Comparison of ENCODE assay signal across 20 cellular contexts in the genomic region with DNA sequence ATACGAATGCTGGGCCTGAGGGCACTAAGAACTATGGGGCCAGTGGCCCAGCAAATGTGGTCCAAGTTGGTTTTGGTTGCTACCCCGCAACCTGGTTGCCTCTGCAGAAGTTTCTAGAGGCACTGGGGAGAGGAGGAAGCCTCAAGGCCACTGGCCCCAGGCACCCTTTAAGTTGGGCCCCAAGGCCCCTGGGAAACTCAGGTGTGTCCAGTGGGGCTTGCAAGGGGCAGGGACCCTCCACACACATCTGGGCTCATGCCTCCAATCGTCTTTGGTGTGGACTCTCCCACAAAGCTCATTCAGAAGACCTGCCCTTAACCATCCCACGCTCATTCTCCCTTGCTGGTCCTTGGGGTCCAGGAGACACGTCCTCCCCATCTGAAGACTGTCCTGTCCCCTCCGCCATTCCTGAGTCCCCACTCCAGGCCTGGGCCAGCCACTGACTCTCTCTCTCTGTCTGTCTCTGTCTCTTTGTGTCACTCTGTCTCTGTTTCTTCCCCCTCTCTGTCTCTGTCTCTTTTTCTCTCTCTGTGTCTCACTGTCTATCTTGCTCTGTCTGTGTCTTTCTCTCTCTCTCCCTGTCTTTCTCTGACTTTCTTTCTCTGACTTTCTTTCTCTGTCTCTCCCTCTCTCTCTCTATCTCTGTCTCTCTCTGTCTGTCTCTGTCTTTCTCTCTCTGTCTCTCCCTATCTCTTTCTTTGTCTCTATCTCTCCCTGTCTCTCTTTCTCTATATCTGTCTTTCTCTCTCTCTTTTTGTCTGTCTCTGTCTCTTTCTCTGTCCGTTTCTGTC. TPM values are rescaled to one million over a fixed set of nuclear protein-coding genes. Genes with fewer than 3 reads are reported as not detected.
DNase-seq lines count a peak whose midpoint lies in the region; ATAC-seq, FAIRE-seq and TF ChIP-seq lines count a peak whose summit lies in the region.
"Had no signal": no experiment of that assay in that cellular context is flagged by ENCODE, and none has a peak within 500 bp of the region (broad histone marks: within the 10 kb centered on the region; RNA-seq: fewer than 3 reads in every experiment).

No MANE protein-coding gene starts in this region.

- no peak overlapping the region for H3K4me3 Mint-ChIP-seq in activated CD4-positive, alpha-beta T cell treated with anti-CD3 and anti-CD28 coated beads, Interleukin-2, amount 10 ng/mL, durations not matched to agents 7 days and 5 days
- H3K4me3 Mint-ChIP-seq: CD4-positive, alpha-beta memory T cell had no signal

- CTCF ChIA-PET in HepG2 (lab: Yijun Ruan, JAX; ENCODE audit: low intra/inter-chr PET ratio, low total read pairs) = no interaction called here
- CTCF ChIA-PET in K562 (lab: Yijun Ruan, JAX; ENCODE audit: low intra/inter-chr PET ratio) = no interaction called here
- CTCF ChIA-PET in activated CD4-positive, alpha-beta T cell treated with anti-CD3 and anti-CD28 coated beads, Interleukin-2, amount 10 ng/mL, durations not matched to agents 7 days and 5 days (lab: Charles Lee) = no interaction called here

- H3K4me2 ChIP-seq in HepG2 (ENCODE audit: low read depth, low read length) (no peak overlapping the region), K562 (ENCODE audit: insufficient read depth, low read length) (no peak overlapping the region), MM.1S (ENCODE audit: low read depth, low read length) (no peak overlapping the region)
- H3K4me2 ChIP-seq: A549 had no signal

- H3K27ac Mint-ChIP-seq in activated CD4-positive, alpha-beta T cell treated with anti-CD3 and anti-CD28 coated beads, Interleukin-2, amount 10 ng/mL, durations not matched to agents 7 days and 5 days = no peak overlapping the region
- H3K27ac Mint-ChIP-seq: CD4-positive, alpha-beta memory T cell had no signal

- H2AFZ ChIP-seq in HepG2 (ENCODE audit: low read length) (no peak overlapping the region), K562 (ENCODE audit: low read depth, low read length) (no peak overlapping the region), MM.1S (ENCODE audit: low read length) (no peak overlapping the region)
- H2AFZ ChIP-seq: GM23248 had no signal

- no peaks in the 10 kb centered on the region for H3F3A ChIP-seq in MM.1S (ENCODE audit: insufficient read depth, low read length)

- WGBS in HepG2 (ENCODE audit: low lambda C conversion rate) = 65% methylated on average over 5 of the region's 7 CpGs
- WGBS in right lobe of liver (ENCODE audit: insufficient coverage, low coverage, low lambda C conversion rate, missing lambda C conversion rate) = 76% methylated on average over 6 of the region's 7 CpGs
- 79% methylated on average over 7 of the region's 7 CpGs for WGBS in K562 (ENCODE audit: insufficient coverage, low coverage, missing lambda C conversion rate)

- in situ Hi-C loops in HepG2 (cut with HindIII; ENCODE audit: extremely low pct_ligation_motif_present, low pct_unique_long_range_greater_than_20kb) (no loop called here), K562 (cut with MboI) (no loop called here)

- no peak for DNase-seq in HepG2 (ENCODE audit: low spot score)
- no peak for DNase-seq in right lobe of liver
- DNase-seq in K562 (ENCODE audit: extremely low read depth in 1 of 4, low spot score in 3 of 4) = no peak
- DNase-seq in left lung = peak; percentile 11 to 41
- DNase-seq in activated CD4-positive, alpha-beta T cell treated with anti-CD3 and anti-CD28 coated beads, Interleukin-2, amount 10 ng/mL, durations not matched to agents 7 days and 5 days = no peak
- no peak for DNase-seq in DMS53 treated with DMSO at 0.1 percent for 48 hours (lab: John Stamatoyannopoulos, UW; ENCODE audit: unreplicated experiment)
- no peak for DNase-seq in MM.1S
- DNase-seq: BE2C, DMS79 treated with DMSO at 0.1 percent for 48 hours, EL, GM23248 had no signal

- POLR2A ChIA-PET in HepG2 (lab: Yijun Ruan, JAX) = no interaction called here
- POLR2A ChIA-PET in K562 (lab: Yijun Ruan, JAX) = no interaction called here
- POLR2A ChIA-PET in activated CD4-positive, alpha-beta T cell treated with anti-CD3 and anti-CD28 coated beads, Interleukin-2, amount 10 ng/mL, durations not matched to agents 7 days and 5 days (lab: Charles Lee) = no interaction called here

- peaks cover 4% of the 10 kb centered on the region for H3K27me3 Mint-ChIP-seq in activated CD4-positive, alpha-beta T cell treated with anti-CD3 and anti-CD28 coated beads, Interleukin-2, amount 10 ng/mL, durations not matched to agents 7 days and 5 days

- H3K36me3 ChIP-seq in HepG2 (replicated peaks in 1 of 2; ENCODE audit: control insufficient read depth in 1 of 2, insufficient read depth in 2 of 2, low read length in 2 of 2) (no peaks in the 10 kb centered on the region), right lobe of liver (no peaks in the 10 kb centered on the region), K562 (ENCODE audit: control insufficient read depth, insufficient read depth, low read length) (no peaks in the 10 kb centered on the region), left lung (no peaks in the 10 kb centered on the region), MM.1S (replicated peaks; ENCODE audit: insufficient read depth, low read length) (no peaks in the 10 kb centered on the region)
- H3K36me3 ChIP-seq: BE2C had no signal

- H3K9me3 ChIP-seq in HepG2 (ENCODE audit: low read length) (no peaks in the 10 kb centered on the region), right lobe of liver (no peaks in the 10 kb centered on the region), K562 (replicated peaks; ENCODE audit: control insufficient read depth, insufficient read depth, low read depth, low read length) (no peaks in the 10 kb centered on the region; the same call in 1 of the 2 replicates), left lung (no peaks in the 10 kb centered on the region), MM.1S (replicated peaks; ENCODE audit: insufficient read depth, low read length) (no peaks in the 10 kb centered on the region)
- H3K9me3 ChIP-seq: A549, BE2C had no signal

- H3K4me1 ChIP-seq in HepG2 (ENCODE audit: insufficient read depth, low read length) (peaks cover 28% of the 10 kb centered on the region), right lobe of liver (no peaks in the 10 kb centered on the region), K562 (replicated peaks in 1 of 2; ENCODE audit: control insufficient read depth in 2 of 2, insufficient read depth in 2 of 2, low read length in 2 of 2) (peaks cover 40 to 74% of the 10 kb centered on the region in 2 experiments), left lung (no peaks in the 10 kb centered on the region), MM.1S (ENCODE audit: low read length) (no peaks in the 10 kb centered on the region)
- H3K4me1 ChIP-seq: A549 had no signal

- ATAC-seq in HepG2 (no peak), right lobe of liver (no peak), K562 (no peak), left lung (no peak)
- ATAC-seq: A549, HCT116 had no signal

- intact Hi-C loops in HepG2 (cut with micrococcal nuclease; ENCODE audit: unreplicated experiment) (no loop called here), right lobe of liver (cut with DNase I) (no loop called here), K562 (cut with micrococcal nuclease) (no loop called here), left lung (cut with DNase I) (no loop called here)

- TF ChIP-seq POLR2A in HepG2 (IDR thresholded peaks at IDR 0.05; ENCODE audit: insufficient read depth in 1 of 2, low read depth in 2 of 2, low read length in 2 of 2) (no peak), right lobe of liver (IDR thresholded peaks at IDR 0.05) (no peak), K562 (conservative IDR thresholded peaks at IDR 0.05) (no peak)

- FAIRE-seq in HepG2 (lab: Jason Lieb, UNC) = no peak
- peak; percentile 72 for FAIRE-seq in K562 (lab: Jason Lieb, UNC)
- FAIRE-seq: A549, G401.6, GM12892, H54 had no signal

- H4K20me1 ChIP-seq in HepG2 (ENCODE audit: insufficient read depth, low read length) (no peaks in the 10 kb centered on the region), K562 (replicated peaks; ENCODE audit: control insufficient read depth, insufficient read depth, low read length) (no peaks in the 10 kb centered on the region), MM.1S (ENCODE audit: insufficient read depth, low read length) (no peaks in the 10 kb centered on the region)

- no TSS peak for BruUV-seq in HepG2 (replicated peaks; lab: Mats Ljungman, UMichigan)
- BruUV-seq in K562 (replicated peaks; lab: Mats Ljungman, UMichigan) = no TSS peak

- H3K9me3 Mint-ChIP-seq in activated CD4-positive, alpha-beta T cell treated with anti-CD3 and anti-CD28 coated beads, Interleukin-2, amount 10 ng/mL, durations not matched to agents 7 days and 5 days = no peaks in the 10 kb centered on the region
- H3K9me3 Mint-ChIP-seq: CD4-positive, alpha-beta memory T cell had no signal

- no peak for TF ChIP-seq EP300 in HepG2 (IDR thresholded peaks at IDR 0.05; ENCODE audit: low read depth in 2 of 2, low read length in 2 of 2)
- no peak for TF ChIP-seq EP300 in HepG2 (CRISPR knock-in tag; IDR thresholded peaks at IDR 0.05; ENCODE audit: borderline replicate concordance)
- no peak for TF ChIP-seq EP300 in K562 (IDR thresholded peaks at IDR 0.05; ENCODE audit: low read length)

- TF ChIP-seq RAD21 in HepG2 (CRISPR knock-in tag; IDR thresholded peaks at IDR 0.05) (no peak), K562 (CRISPR knock-in tag; conservative IDR thresholded peaks at IDR 0.05 in 1 of 2, IDR thresholded peaks at IDR 0.05 in 1 of 2) (no peak)

- no peaks in the 10 kb centered on the region for H3K9me2 ChIP-seq in MM.1S (replicated peaks; ENCODE audit: insufficient read depth, low read length)

- no peaks in the 10 kb centered on the region for H3K36me3 Mint-ChIP-seq in activated CD4-positive, alpha-beta T cell treated with anti-CD3 and anti-CD28 coated beads, Interleukin-2, amount 10 ng/mL, durations not matched to agents 7 days and 5 days (ENCODE audit: low read depth)
- H3K36me3 Mint-ChIP-seq: CD4-positive, alpha-beta memory T cell had no signal

- H3K27ac ChIP-seq in HepG2 (ENCODE audit: extremely low read length, insufficient read depth, low read length) = no peak overlapping the region
- no peak overlapping the region for H3K27ac ChIP-seq in right lobe of liver
- H3K27ac ChIP-seq in K562 (ENCODE audit: extremely low read depth, low read depth, low read length) = no peak overlapping the region
- no peak overlapping the region for H3K27ac ChIP-seq in left lung
- no peak overlapping the region for H3K27ac ChIP-seq in MM.1S (ENCODE audit: low read length)
- H3K27ac ChIP-seq: A549, C4-2B, GM23248, HL-60 had no signal

- H3K9ac ChIP-seq in HepG2 (ENCODE audit: insufficient read depth, low read depth, low read length) (no peak overlapping the region), K562 (ENCODE audit: insufficient read depth in 1 of 2, low read depth in 2 of 2, low read length in 2 of 2) (peak overlapping the region in 1 of 2 experiments; percentile 6; a peak in 1 of 4 replicates), MM.1S (ENCODE audit: low read length) (no peak overlapping the region)
- H3K9ac ChIP-seq: GM23248 had no signal

- H3K27me3 ChIP-seq in HepG2 (ENCODE audit: control insufficient read depth in 1 of 2, insufficient read depth in 2 of 2, low read length in 2 of 2) = peaks cover 3 to 54% of the 10 kb centered on the region in 2 experiments; a peak in 4 of 5 replicates
- H3K27me3 ChIP-seq in right lobe of liver = no peaks in the 10 kb centered on the region
- H3K27me3 ChIP-seq in K562 (ENCODE audit: control insufficient read depth in 2 of 2, insufficient read depth in 2 of 2, low read length in 2 of 2) = no peaks in the 10 kb centered on the region
- peaks cover 0 to 53% of the 10 kb centered on the region in 2 donors for H3K27me3 ChIP-seq in left lung
- peaks cover 46% of the 10 kb centered on the region for H3K27me3 ChIP-seq in MM.1S (replicated peaks; ENCODE audit: insufficient read depth, low read length)
- H3K27me3 ChIP-seq: BE2C had no signal

- H3K79me2 ChIP-seq in HepG2 (ENCODE audit: insufficient read depth, low read length) (no peaks in the 10 kb centered on the region), K562 (ENCODE audit: control insufficient read depth, insufficient read depth, low read length) (no peaks in the 10 kb centered on the region; the same call in 2 of the 3 replicates), MM.1S (ENCODE audit: low read length) (no peaks in the 10 kb centered on the region)

- H3K9me1 ChIP-seq in K562 (ENCODE audit: control insufficient read depth, insufficient read depth, low read length) = no peaks in the 10 kb centered on the region

- H3K4me1 Mint-ChIP-seq in activated CD4-positive, alpha-beta T cell treated with anti-CD3 and anti-CD28 coated beads, Interleukin-2, amount 10 ng/mL, durations not matched to agents 7 days and 5 days = no peaks in the 10 kb centered on the region
- H3K4me1 Mint-ChIP-seq: CD4-positive, alpha-beta memory T cell had no signal

- TF ChIP-seq CTCF in HepG2 (CRISPR knock-in tag; IDR thresholded peaks at IDR 0.05) = no peak
- no peak for TF ChIP-seq CTCF in right lobe of liver (IDR thresholded peaks at IDR 0.05)
- TF ChIP-seq CTCF in K562 (IDR thresholded peaks at IDR 0.05 in 2 of 3, conservative IDR thresholded peaks at IDR 0.05 in 1 of 3; ENCODE audit: insufficient read depth in 2 of 3, low read depth in 1 of 3, low read length in 3 of 3) = no peak
- TF ChIP-seq CTCF in left lung (IDR thresholded peaks at IDR 0.05) = no peak
- no peak for TF ChIP-seq CTCF in MM.1S (IDR thresholded peaks at IDR 0.05; ENCODE audit: low read length)

- H3K4me3 ChIP-seq in HepG2 (replicated peaks in 1 of 3; ENCODE audit: insufficient read depth in 1 of 3, low read depth in 2 of 3, low read length in 3 of 3) = no peak overlapping the region
- no peak overlapping the region for H3K4me3 ChIP-seq in right lobe of liver
- H3K4me3 ChIP-seq in K562 = no peak overlapping the region
- H3K4me3 ChIP-seq in left lung = no peak overlapping the region
- no peak overlapping the region for H3K4me3 ChIP-seq in MM.1S (ENCODE audit: low read length)
- H3K4me3 ChIP-seq: A549, GM23248 had no signal

RNA-seq across cellular contexts. Expression of gene SLC6A19, which starts 3.3 kb away (rescaled TPM):
- 0.02 TPM in 1 of 2 replicates, not detected in the other for total RNA-seq in HepG2 (2016; rRNA removed; fragmentation: Illumina TruSeq; extraction: Trizol)
- total RNA-seq in HepG2 (2016; cell fraction: cytosol; rRNA removed; fragmentation: Illumina TruSeq; extraction: Trizol; ENCODE audit: low read depth) = not detected in 2 replicates
- total RNA-seq in HepG2 (2016; cell fraction: insoluble cytoplasmic fraction; rRNA removed; fragmentation: Illumina TruSeq; extraction: Trizol) = 0.06 TPM in 1 of 2 replicates, not detected in the other
- total RNA-seq in HepG2 (2016; cell fraction: membrane; rRNA removed; fragmentation: Illumina TruSeq; extraction: Trizol) = not detected in 2 replicates
- total RNA-seq in HepG2 (2016; cell fraction: nucleus; rRNA removed; fragmentation: Illumina TruSeq; extraction: Trizol) = not detected in 2 replicates
- polyA plus RNA-seq in HepG2 (2011; rRNA removed) = 0.01 TPM in 1 of 2 replicates, not detected in the other
- polyA plus RNA-seq in HepG2 (2011; cell fraction: cytosol; rRNA removed) = 0.01 TPM in 1 of 2 replicates, not detected in the other
- polyA plus RNA-seq in HepG2 (2011; cell fraction: nucleus; rRNA removed) = 0.06 and 0.07 TPM in 2 replicates
- polyA plus RNA-seq in HepG2 (2012) = not detected in 2 replicates
- not detected in 2 replicates for polyA plus RNA-seq in HepG2 (2016; cell fraction: cytosol; fragmentation: Illumina TruSeq; extraction: Trizol; ENCODE audit: low read depth)
- polyA plus RNA-seq in HepG2 (2016; cell fraction: insoluble cytoplasmic fraction; fragmentation: Illumina TruSeq; extraction: Trizol; ENCODE audit: low read depth) = not detected in 2 replicates
- polyA plus RNA-seq in HepG2 (2016; cell fraction: membrane; fragmentation: Illumina TruSeq; extraction: Trizol; ENCODE audit: low read depth) = not detected in 2 replicates
- 0.08 TPM in 1 of 2 replicates, not detected in the other for polyA plus RNA-seq in HepG2 (2016; cell fraction: nucleus; fragmentation: Illumina TruSeq; extraction: Trizol; ENCODE audit: insufficient read depth, low read depth)
- polyA minus RNA-seq in HepG2 (2011; rRNA and poly(A)+ RNA removed; ENCODE audit: low replicate concordance) = 0.02 and 0.12 TPM in 2 replicates
- 0.09 TPM in 1 of 2 replicates, not detected in the other for polyA minus RNA-seq in HepG2 (2011; cell fraction: cytosol; rRNA and poly(A)+ RNA removed)
- not detected in 2 replicates for polyA minus RNA-seq in HepG2 (2011; cell fraction: nucleus; rRNA and poly(A)+ RNA removed)
- under 1 TPM; 0.12 to 0.93 (median 0.41) TPM for total RNA-seq in right lobe of liver
- total RNA-seq in K562 (2011; cell fraction: chromatin; rRNA removed; ENCODE audit: low replicate concordance) = 1.7 and 3.2 TPM in 2 replicates
- 2.1 and 2.2 TPM in 2 replicates for total RNA-seq in K562 (2011; cell fraction: nucleolus; rRNA removed)
- 1.5 and 1.6 TPM in 2 replicates for total RNA-seq in K562 (2011; cell fraction: nucleoplasm; rRNA removed)
- total RNA-seq in K562 (2014; rRNA removed) = 0.59 and 1.3 TPM in 2 replicates
- 0.26 and 0.47 TPM in 2 replicates for total RNA-seq in K562 (2014; rRNA removed; fragmentation: Illumina TruSeq; extraction: Trizol)
- total RNA-seq in K562 (2015; rRNA removed; fragmentation: Illumina TruSeq; extraction: Trizol) = 0.43 and 0.49 TPM in 2 replicates
- 1.3 and 1.6 TPM in 2 replicates for total RNA-seq in K562 (2021)
- polyA plus RNA-seq in K562 (2011; rRNA removed) = 0.26 and 0.65 TPM in 2 replicates
- polyA plus RNA-seq in K562 (2011; cell fraction: cytosol; rRNA removed) = 0.27 and 1.1 TPM in 2 replicates
- 1.4 and 5.0 TPM in 2 replicates for polyA plus RNA-seq in K562 (2011; cell fraction: nucleus; rRNA removed)
- polyA plus RNA-seq in K562 (2012) = 4.1 and 5.2 TPM in 2 replicates
- 0.74 and 1.1 TPM in 2 replicates for polyA plus RNA-seq in K562 (2014; fragmentation: Illumina TruSeq; extraction: Trizol)
- under 1 TPM; 0.03 to 0.04 TPM for polyA plus RNA-seq in K562 (2014; fragmentation: Nextera tagmentation; extraction: Ambion mirVana)
- 1.0 and 1.1 TPM in 2 replicates for polyA plus RNA-seq in K562 (2014; rRNA removed)
- 0.21 and 1.3 TPM in 2 replicates for polyA minus RNA-seq in K562 (2011; rRNA and poly(A)+ RNA removed)
- 0.27 and 0.95 TPM in 2 replicates for polyA minus RNA-seq in K562 (2011; cell fraction: cytosol; rRNA and poly(A)+ RNA removed)
- polyA minus RNA-seq in K562 (2011; cell fraction: nucleus; rRNA and poly(A)+ RNA removed) = 0.22 and 0.67 TPM in 2 replicates
- total RNA-seq in left lung = not detected
- total RNA-seq in activated CD4-positive, alpha-beta T cell treated with anti-CD3 and anti-CD28 coated beads, Interleukin-2, amount 10 ng/mL, durations not matched to agents 7 days and 5 days = not detected
- total RNA-seq: CD4-positive, alpha-beta memory T cell; GM23248 had no signal
- polyA plus RNA-seq: AG04450; CD4-positive, alpha-beta memory T cell; GM23248 had no signal

RNA-seq across cellular contexts. Expression of gene SLC6A18, which starts 27.1 kb away (rescaled TPM):
- not detected in 2 replicates for total RNA-seq in HepG2 (2016; rRNA removed; fragmentation: Illumina TruSeq; extraction: Trizol)
- total RNA-seq in HepG2 (2016; cell fraction: cytosol; rRNA removed; fragmentation: Illumina TruSeq; extraction: Trizol; ENCODE audit: low read depth) = not detected in 2 replicates
- total RNA-seq in HepG2 (2016; cell fraction: insoluble cytoplasmic fraction; rRNA removed; fragmentation: Illumina TruSeq; extraction: Trizol) = not detected in 2 replicates
- not detected in 2 replicates for total RNA-seq in HepG2 (2016; cell fraction: membrane; rRNA removed; fragmentation: Illumina TruSeq; extraction: Trizol)
- not detected in 2 replicates for total RNA-seq in HepG2 (2016; cell fraction: nucleus; rRNA removed; fragmentation: Illumina TruSeq; extraction: Trizol)
- not detected in 2 replicates for polyA plus RNA-seq in HepG2 (2011; rRNA removed)
- polyA plus RNA-seq in HepG2 (2011; cell fraction: cytosol; rRNA removed) = not detected in 2 replicates
- polyA plus RNA-seq in HepG2 (2011; cell fraction: nucleus; rRNA removed) = not detected in 2 replicates
- not detected in 2 replicates for polyA plus RNA-seq in HepG2 (2012)
- polyA plus RNA-seq in HepG2 (2016; cell fraction: cytosol; fragmentation: Illumina TruSeq; extraction: Trizol; ENCODE audit: low read depth) = not detected in 2 replicates
- polyA plus RNA-seq in HepG2 (2016; cell fraction: insoluble cytoplasmic fraction; fragmentation: Illumina TruSeq; extraction: Trizol; ENCODE audit: low read depth) = not detected in 2 replicates
- not detected in 2 replicates for polyA plus RNA-seq in HepG2 (2016; cell fraction: membrane; fragmentation: Illumina TruSeq; extraction: Trizol; ENCODE audit: low read depth)
- polyA plus RNA-seq in HepG2 (2016; cell fraction: nucleus; fragmentation: Illumina TruSeq; extraction: Trizol; ENCODE audit: insufficient read depth, low read depth) = not detected in 2 replicates
- polyA minus RNA-seq in HepG2 (2011; rRNA and poly(A)+ RNA removed; ENCODE audit: low replicate concordance) = not detected in 2 replicates
- polyA minus RNA-seq in HepG2 (2011; cell fraction: cytosol; rRNA and poly(A)+ RNA removed) = not detected in 2 replicates
- not detected in 2 replicates for polyA minus RNA-seq in HepG2 (2011; cell fraction: nucleus; rRNA and poly(A)+ RNA removed)
- total RNA-seq in right lobe of liver = not detected
- total RNA-seq in K562 (2011; cell fraction: chromatin; rRNA removed; ENCODE audit: low replicate concordance) = not detected in 2 replicates
- not detected in 2 replicates for total RNA-seq in K562 (2011; cell fraction: nucleolus; rRNA removed)
- total RNA-seq in K562 (2011; cell fraction: nucleoplasm; rRNA removed) = not detected in 2 replicates
- total RNA-seq in K562 (2014; rRNA removed) = not detected in 2 replicates
- not detected in 2 replicates for total RNA-seq in K562 (2014; rRNA removed; fragmentation: Illumina TruSeq; extraction: Trizol)
- total RNA-seq in K562 (2015; rRNA removed; fragmentation: Illumina TruSeq; extraction: Trizol) = not detected in 2 replicates
- total RNA-seq in K562 (2021) = not detected in 2 replicates
- not detected in 2 replicates for polyA plus RNA-seq in K562 (2011; rRNA removed)
- polyA plus RNA-seq in K562 (2011; cell fraction: cytosol; rRNA removed) = not detected in 2 replicates
- polyA plus RNA-seq in K562 (2011; cell fraction: nucleus; rRNA removed) = not detected in 2 replicates
- polyA plus RNA-seq in K562 (2012) = not detected in 2 replicates
- not detected in 2 replicates for polyA plus RNA-seq in K562 (2014; fragmentation: Illumina TruSeq; extraction: Trizol)
- polyA plus RNA-seq in K562 (2014; fragmentation: Nextera tagmentation; extraction: Ambion mirVana) = not detected
- not detected in 2 replicates for polyA plus RNA-seq in K562 (2014; rRNA removed)
- not detected in 2 replicates for polyA minus RNA-seq in K562 (2011; rRNA and poly(A)+ RNA removed)
- not detected in 2 replicates for polyA minus RNA-seq in K562 (2011; cell fraction: cytosol; rRNA and poly(A)+ RNA removed)
- polyA minus RNA-seq in K562 (2011; cell fraction: nucleus; rRNA and poly(A)+ RNA removed) = not detected in 2 replicates
- total RNA-seq in left lung = not detected
- total RNA-seq in activated CD4-positive, alpha-beta T cell treated with anti-CD3 and anti-CD28 coated beads, Interleukin-2, amount 10 ng/mL, durations not matched to agents 7 days and 5 days = not detected
- total RNA-seq: CD4-positive, alpha-beta memory T cell; GM23248 had no signal
- polyA plus RNA-seq: A549; AG04450; CD4-positive, alpha-beta memory T cell; GM23248 had no signal

Comparison
In these comparisons a context has a peak if more than half of its experiments do, and no peak if none do; other contexts are left out.
1. DNase-seq: peak in left lung (2 of 2); none in HepG2 (single experiment), right lobe of liver (0 of 3), K562 (0 of 4), activated CD4-positive, alpha-beta T cell treated with anti-CD3 and anti-CD28 coated beads, Interleukin-2, amount 10 ng/mL, durations not matched to agents 7 days and 5 days (single experiment), DMS53 treated with DMSO at 0.1 percent for 48 hours (single experiment) and MM.1S (single experiment).
2. Of the 241 proteins assayed by ChIP-seq in both HepG2 and K562: peak only in HepG2: none; only in K562: HBP1, RBFOX2 and ZNF407; in both: none; in neither: 235; mixed calls (peak in some experiments, not most) for 3.